Comparison of ENCODE assay signal across 8 cellular contexts in the genomic region with DNA sequence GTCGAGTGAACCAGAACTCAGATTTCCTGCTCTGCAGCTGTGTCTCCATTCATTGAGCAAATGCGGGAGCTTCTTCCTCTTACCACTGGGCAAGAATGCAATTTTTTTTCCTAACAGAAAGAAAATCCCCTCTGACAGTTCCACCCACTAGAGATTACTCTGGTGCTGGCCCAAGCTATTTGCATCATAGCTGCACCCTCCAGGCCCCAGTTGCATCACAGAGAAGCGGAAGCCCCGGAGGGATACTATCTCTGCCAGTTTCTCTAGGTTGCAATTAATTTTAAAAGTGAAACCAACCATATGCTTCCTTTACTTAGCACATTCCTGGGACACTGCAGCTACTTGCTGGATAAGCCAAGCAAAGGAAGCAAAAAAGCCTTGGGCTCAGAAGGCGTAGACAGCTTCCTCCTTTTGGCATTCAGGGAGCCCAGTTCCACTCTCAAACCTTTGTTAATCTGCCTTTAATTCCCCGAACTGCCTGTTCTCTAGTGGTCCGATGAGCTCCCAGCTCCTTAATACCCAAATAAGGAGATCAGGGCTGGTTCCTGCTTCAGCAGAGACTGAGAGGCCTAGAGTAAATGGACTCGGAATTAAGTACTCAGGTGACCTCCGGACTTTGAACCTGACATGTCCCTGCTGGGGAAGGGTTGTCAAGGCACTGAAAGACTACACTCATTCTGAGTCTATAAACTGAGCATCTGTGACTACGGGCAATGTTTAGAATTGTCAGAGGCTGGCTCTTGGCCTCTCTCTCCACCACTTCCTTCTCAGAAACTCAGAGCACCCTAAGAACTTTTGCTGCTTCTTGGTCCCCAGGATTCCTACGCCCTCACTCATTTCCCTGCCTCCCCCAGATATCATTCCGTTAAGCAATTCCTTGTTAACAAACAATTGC.
DNase-seq lines count a peak whose midpoint lies in the region; ATAC-seq and TF ChIP-seq lines count a peak whose summit lies in the region.

No MANE protein-coding gene starts in this region.

- peak overlapping the region; percentile 45 for H3K4me2 ChIP-seq in neural progenitor cell

- no peaks in the 10 kb centered on the region for H3K9me3 Mint-ChIP-seq in neural progenitor cell

- H3K27me3 ChIP-seq in neural progenitor cell = no peaks in the 10 kb centered on the region

- TF ChIP-seq CTCF in neural progenitor cell (IDR thresholded peaks at IDR 0.05) = no peak

- no peaks in the 10 kb centered on the region for H4K20me1 ChIP-seq in neural progenitor cell (ENCODE audit: low read depth)

- no peak overlapping the region for H2AFZ ChIP-seq in neural progenitor cell (replicated peaks)

- H3K27ac Mint-ChIP-seq in neural progenitor cell = peak overlapping the region; percentile 70

- no peaks in the 10 kb centered on the region for H3K9me3 ChIP-seq in neural progenitor cell (ENCODE audit: low read depth)

- peaks cover 8% of the 10 kb centered on the region for H3K4me1 ChIP-seq in neural progenitor cell

- H3F3A ChIP-seq in neural progenitor cell (ENCODE audit: low read depth) = peaks cover 13% of the 10 kb centered on the region

- peaks cover 2% of the 10 kb centered on the region for H3K27me3 Mint-ChIP-seq in neural progenitor cell (ENCODE audit: insufficient read depth, low read depth)

- H3K36me3 Mint-ChIP-seq in neural progenitor cell = no peaks in the 10 kb centered on the region

- no peaks in the 10 kb centered on the region for H3K36me3 ChIP-seq in neural progenitor cell

- H3K9ac ChIP-seq in neural progenitor cell = no peak overlapping the region

- DNase-seq in AG20443 (ENCODE audit: low spot score) (peak; percentile 85), SW480 (ENCODE audit: low spot score) (peak; percentile 45), glomerular visceral epithelial cell (ENCODE audit: extremely low spot score) (peak; percentile 77), neural progenitor cell (ENCODE audit: low spot score) (peak; percentile 65), KG1 (lab: John Stamatoyannopoulos, UW) (no peak), NCI-H2081 treated with DMSO at 0.1 percent for 48 hours (lab: John Stamatoyannopoulos, UW) (no peak)

- H3K79me2 ChIP-seq in neural progenitor cell (ENCODE audit: low read depth) = no peaks in the 10 kb centered on the region

- H3K27ac ChIP-seq in neural progenitor cell = no peak overlapping the region

- H3K4me3 Mint-ChIP-seq in neural progenitor cell = peak overlapping the region; percentile 28

- ATAC-seq in HG03432 (IDR thresholded peaks at IDR 0.05; ENCODE audit: unreplicated experiment) = peak; percentile 65
- ATAC-seq in GM19023 (IDR thresholded peaks at IDR 0.05; ENCODE audit: unreplicated experiment) = no peak

- H3K4me1 Mint-ChIP-seq in neural progenitor cell = peaks cover 14% of the 10 kb centered on the region

- H3K4me3 ChIP-seq in neural progenitor cell = no peak overlapping the region

Comparison
In these comparisons a context has a peak if more than half of its experiments do, and no peak if none do; other contexts are left out.
1. DNase-seq: peak in AG20443 (single experiment), SW480 (single experiment), glomerular visceral epithelial cell (single experiment) and neural progenitor cell (single experiment); none in KG1 (single experiment) and NCI-H2081 treated with DMSO at 0.1 percent for 48 hours (single experiment).